ENCODE assay signal across 8 cellular contexts in the genomic region with DNA sequence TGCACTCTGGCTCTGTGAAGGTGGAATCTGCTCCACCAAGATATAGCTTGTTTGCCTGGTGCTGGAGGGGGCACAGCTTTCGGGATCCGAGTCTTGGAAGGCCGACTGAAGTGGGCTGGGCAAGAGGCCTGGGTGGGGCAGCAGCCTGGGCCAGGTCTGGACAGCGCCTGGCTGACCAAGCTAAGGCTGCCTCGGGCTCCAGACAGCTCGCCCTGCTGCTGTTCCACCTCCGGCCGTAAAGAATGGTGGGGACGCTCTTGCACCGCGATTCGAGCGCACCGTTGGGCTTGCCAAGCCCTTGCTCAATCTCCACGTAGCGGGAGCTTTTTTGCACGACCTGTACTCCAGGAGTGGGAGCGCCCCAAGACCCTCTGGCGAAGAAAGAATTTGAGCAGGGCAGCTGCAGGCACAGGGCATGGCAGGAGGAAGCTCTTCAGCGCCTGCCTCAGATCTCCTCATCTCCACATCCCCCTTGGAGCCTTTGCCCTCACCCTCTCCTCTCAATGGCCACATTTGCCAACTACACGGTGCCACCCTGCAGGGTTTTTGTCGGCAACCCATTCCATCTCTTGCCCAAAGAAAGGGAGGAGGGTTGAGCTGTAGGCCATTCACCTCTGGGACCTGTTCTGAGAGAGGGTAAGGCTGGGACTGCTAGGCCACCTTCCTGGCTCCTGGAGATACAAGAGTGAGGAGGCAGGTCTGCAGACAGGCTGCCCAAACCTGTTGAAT. TPM values are rescaled to one million over a fixed set of nuclear protein-coding genes. Genes with fewer than 3 reads are reported as not detected.
DNase-seq lines count a peak whose midpoint lies in the region; ATAC-seq and TF ChIP-seq lines count a peak whose summit lies in the region.

No MANE protein-coding gene starts in this region.

- no peak overlapping the region for H3K27ac ChIP-seq in foreskin keratinocyte

- ATAC-seq in GM21423 (IDR thresholded peaks at IDR 0.05; ENCODE audit: unreplicated experiment) (peak; percentile 75), foreskin keratinocyte (peak; percentile 78)

- intact Hi-C loops in posterior cingulate gyrus (cut with DNase I), result loop anchor here (2.0 kb wide), 1 partner anchor 879 kb away; no protein-coding TSS in a partner anchor

- peaks cover 4% of the 10 kb centered on the region for H3K4me1 ChIP-seq in foreskin keratinocyte

- H3K27me3 ChIP-seq in foreskin keratinocyte, result no peaks in the 10 kb centered on the region

- peak; percentile 75 for TF ChIP-seq CTCF in foreskin keratinocyte (conservative IDR thresholded peaks at IDR 0.05)

- DNase-seq in NCI-H2081 (lab: John Stamatoyannopoulos, UW) (peak; percentile 1 to 3), NCI-H2081 treated with DMSO at 0.1 percent for 48 hours (lab: John Stamatoyannopoulos, UW) (no peak), Kasumi-1 (lab: John Stamatoyannopoulos, UW) (peak; percentile 5 to 12), UCSD-AML1 (lab: John Stamatoyannopoulos, UW; ENCODE audit: unreplicated experiment) (peak; percentile 33), foreskin keratinocyte (peak; percentile 17 to 23), posterior cingulate gyrus (peak; percentile 27 to 92 (median 56)), GF-D8 (lab: John Stamatoyannopoulos, UW) (no peak)

RNA-seq across cellular contexts. Expression of gene CNGA2, which starts 18.9 kb away (rescaled TPM):
- total RNA-seq in foreskin keratinocyte, result not detected in 2 replicates
- polyA plus RNA-seq in foreskin keratinocyte, result not detected in 2 replicates

RNA-seq across cellular contexts. Expression of gene FATE1, which starts 37.6 kb away (rescaled TPM):
- total RNA-seq in foreskin keratinocyte, result not detected in 2 replicates
- not detected in 2 replicates for polyA plus RNA-seq in foreskin keratinocyte

RNA-seq across cellular contexts. Expression of gene PRRG3, which starts 58.2 kb away (rescaled TPM):
- not detected in 2 replicates for total RNA-seq in foreskin keratinocyte
- polyA plus RNA-seq in foreskin keratinocyte, result not detected in 2 replicates

Comparison
In these comparisons a context has a peak if more than half of its experiments do, and no peak if none do; other contexts are left out.
1. DNase-seq: peak in NCI-H2081 (2 of 2), Kasumi-1 (2 of 2), UCSD-AML1 (single experiment), foreskin keratinocyte (2 of 2) and posterior cingulate gyrus (10 of 10); none in NCI-H2081 treated with DMSO at 0.1 percent for 48 hours (single experiment) and GF-D8 (single experiment).